ENCODE assay signal across 8 cellular contexts in the genomic region with DNA sequence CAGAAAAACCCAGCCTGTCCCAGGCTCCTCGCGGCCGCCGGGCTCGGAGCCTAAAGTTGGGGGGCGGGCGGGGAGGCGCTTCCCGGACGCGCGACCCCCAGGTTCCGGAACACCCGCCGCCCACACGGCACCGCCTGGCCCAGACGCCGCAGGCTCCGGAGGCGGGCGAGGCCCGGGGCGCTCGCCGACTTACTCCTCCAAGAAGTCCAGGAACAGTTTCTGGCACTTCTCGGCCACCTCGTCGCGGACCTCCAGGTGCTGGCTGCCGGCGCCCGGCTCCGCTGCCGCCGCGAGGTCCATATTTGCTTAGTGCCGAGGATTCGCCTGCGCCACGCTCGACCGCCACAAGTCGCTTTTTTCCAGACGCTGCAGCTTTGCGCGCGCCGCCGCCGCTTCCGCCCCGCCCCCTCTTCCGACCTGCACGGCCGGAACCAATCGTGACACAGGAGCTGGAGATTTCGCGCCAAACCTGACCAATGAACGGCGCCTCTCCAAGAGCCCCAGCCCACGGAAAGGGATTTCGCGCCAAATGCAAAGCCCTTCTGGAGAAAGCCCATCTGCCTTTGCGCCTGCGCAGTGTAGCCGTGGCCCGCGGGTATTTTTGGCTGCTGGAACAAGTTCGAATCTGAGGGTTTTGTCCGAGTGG. TPM values are rescaled to one million over a fixed set of nuclear protein-coding genes. Genes with fewer than 3 reads are reported as not detected.
DNase-seq lines count a peak whose midpoint lies in the region; ATAC-seq and TF ChIP-seq lines count a peak whose summit lies in the region.

A gene (minus strand): TSS at position 378 of the 646 bp plus-strand sequence. CDS start 78 bp downstream, at position 300.

- H3K4me1 ChIP-seq in PC-3 (ENCODE audit: insufficient read depth, low read length) (peaks cover 17% of the 10 kb centered on the region), esophagus (ENCODE audit: control insufficient read depth in 2 of 2, insufficient read depth in 2 of 2, low read length in 1 of 2) (no peaks in the 10 kb centered on the region), mucosa of stomach (ENCODE audit: control insufficient read depth, insufficient read depth, low read length) (peaks cover 13% of the 10 kb centered on the region)

- CTCF ChIA-PET in PC-3 (lab: Charles Lee): interaction anchor here (0.7 to 1.0 kb wide), 2 partner anchors 38 to 368 kb away, joined by 4 to 5 read pairs; no protein-coding TSS in a partner anchor

- no TSS peak for BruUV-seq in PC-3 (replicated peaks; lab: Mats Ljungman, UMichigan)

- peak; percentile 98 for DNase-seq in DMS153 (lab: John Stamatoyannopoulos, UW)
- DNase-seq in PC-3: peak; percentile 99
- DNase-seq in activated T-cell treated with anti-CD3 and anti-CD28 coated beads for 48 hours (ENCODE audit: low read depth): peak; percentile 99
- DNase-seq in stimulated activated CD8-positive, alpha-beta memory T cell treated with anti-CD3 and anti-CD28 coated beads, Interleukin-7, amount 100 ng/mL, for 1 hour (ENCODE audit: low read depth in 2 of 2): peak; percentile 92 to 93

- peaks cover 36% of the 10 kb centered on the region for H3K79me2 ChIP-seq in PC-3 (ENCODE audit: low read length)

- peaks cover 27% of the 10 kb centered on the region for H4K20me1 ChIP-seq in PC-3 (ENCODE audit: low read length)

- peak within 1 kb of the TSS; percentile 55 for H3K27ac ChIP-seq in PC-3 (ENCODE audit: low read length)
- H3K27ac ChIP-seq in esophagus (ENCODE audit: low read depth in 2 of 2, low read length in 1 of 2): peak within 1 kb of the TSS; percentile 58 to 64

- 0% methylated on average over 68 to 71 of the region's 71 CpGs for WGBS in esophagus, 2 donors

- TF ChIP-seq EP300 in Ishikawa (IDR thresholded peaks at IDR 0.05; ENCODE audit: borderline replicate concordance): no peak; the same call in 1 of the 2 replicates

- no peaks in the 10 kb centered on the region for H3K9me3 ChIP-seq in PC-3 (ENCODE audit: low read length)
- H3K9me3 ChIP-seq in esophagus (ENCODE audit: control insufficient read depth in 2 of 2, insufficient read depth in 1 of 2, low read depth in 1 of 2, low read length in 1 of 2): no peaks in the 10 kb centered on the region
- H3K9me3 ChIP-seq in mucosa of stomach (ENCODE audit: control insufficient read depth, low read length): no peaks in the 10 kb centered on the region

- H3K36me3 ChIP-seq in PC-3 (ENCODE audit: low read depth, low read length) (peaks cover 6% of the 10 kb centered on the region; the same call in 1 of the 2 replicates), esophagus (ENCODE audit: control insufficient read depth in 2 of 2, insufficient read depth in 2 of 2, low read length in 1 of 2) (no peaks in the 10 kb centered on the region), mucosa of stomach (ENCODE audit: control insufficient read depth, insufficient read depth, low read length) (no peaks in the 10 kb centered on the region)

- ATAC-seq in GM21576 (IDR thresholded peaks at IDR 0.05; ENCODE audit: unreplicated experiment) (peak; percentile 92), PC-3 (peak; percentile 92)

- intact Hi-C loops in PC-3 (cut with micrococcal nuclease): no loop called here

- no peaks in the 10 kb centered on the region for H3F3A ChIP-seq in PC-3 (ENCODE audit: low read length, unreplicated experiment)

- H3K4me3 ChIP-seq in PC-3 (ENCODE audit: low read length): peak within 1 kb of the TSS; percentile 89
- peak within 1 kb of the TSS; percentile 67 to 73 for H3K4me3 ChIP-seq in esophagus (ENCODE audit: low read depth in 1 of 2, low read length in 2 of 2)
- peak within 1 kb of the TSS; percentile 80 for H3K4me3 ChIP-seq in mucosa of stomach (ENCODE audit: low read length)

- no peaks in the 10 kb centered on the region for H3K27me3 ChIP-seq in PC-3 (ENCODE audit: low read length)
- no peaks in the 10 kb centered on the region for H3K27me3 ChIP-seq in esophagus (ENCODE audit: control insufficient read depth in 1 of 2, insufficient read depth in 2 of 2, low read length in 2 of 2)
- no peaks in the 10 kb centered on the region for H3K27me3 ChIP-seq in mucosa of stomach (ENCODE audit: control insufficient read depth, insufficient read depth, low read length)

- H3K9ac ChIP-seq in PC-3 (ENCODE audit: low read length) (peak within 1 kb of the TSS; percentile 97), mucosa of stomach (ENCODE audit: low read length) (peak within 1 kb of the TSS; percentile 79)

- POLR2A ChIA-PET in PC-3 (lab: Charles Lee; ENCODE audit: unreplicated experiment): interaction anchor here (0.6 to 0.7 kb wide), 2 partner anchors 10 to 18 kb away, joined by 3 to 4 read pairs; no protein-coding TSS in a partner anchor

- peak within 1 kb of the TSS; percentile 89 for H2AFZ ChIP-seq in PC-3 (ENCODE audit: low read length)

- no peak for TF ChIP-seq CTCF in PC-3 (conservative IDR thresholded peaks at IDR 0.05; ENCODE audit: low read depth, low read length)

- no peak for TF ChIP-seq RAD21 in Ishikawa (IDR thresholded peaks at IDR 0.05; ENCODE audit: low read depth)

- no peaks in the 10 kb centered on the region for H3K9me2 ChIP-seq in PC-3 (replicated peaks; ENCODE audit: low read length)

- peak within 1 kb of the TSS; percentile 80 for H3K4me2 ChIP-seq in PC-3 (ENCODE audit: low read length)

TF ChIP-seq in Ishikawa, 13 proteins besides CTCF, POLR2A, EP300 and RAD21:
- no peak for TF ChIP-seq CEBPB (IDR thresholded peaks at IDR 0.05)
- TF ChIP-seq, protein P1, sequence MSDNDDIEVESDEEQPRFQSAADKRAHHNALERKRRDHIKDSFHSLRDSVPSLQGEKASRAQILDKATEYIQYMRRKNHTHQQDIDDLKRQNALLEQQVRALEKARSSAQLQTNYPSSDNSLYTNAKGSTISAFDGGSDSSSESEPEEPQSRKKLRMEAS (IDR thresholded peaks at IDR 0.05): peak; percentile 87
- TF ChIP-seq, protein P2, sequence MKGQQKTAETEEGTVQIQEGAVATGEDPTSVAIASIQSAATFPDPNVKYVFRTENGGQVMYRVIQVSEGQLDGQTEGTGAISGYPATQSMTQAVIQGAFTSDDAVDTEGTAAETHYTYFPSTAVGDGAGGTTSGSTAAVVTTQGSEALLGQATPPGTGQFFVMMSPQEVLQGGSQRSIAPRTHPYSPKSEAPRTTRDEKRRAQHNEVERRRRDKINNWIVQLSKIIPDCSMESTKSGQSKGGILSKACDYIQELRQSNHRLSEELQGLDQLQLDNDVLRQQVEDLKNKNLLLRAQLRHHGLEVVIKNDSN (IDR thresholded peaks at IDR 0.05): no peak
- TF ChIP-seq TCF12 (IDR thresholded peaks at IDR 0.05; ENCODE audit: low read depth): peak; percentile 37; the same call in 1 of the 2 replicates
- 0 out of 2 replicates have a peak, but pooled peaks have one; percentile 31 for TF ChIP-seq YY1 (IDR thresholded peaks at IDR 0.05; ENCODE audit: low read depth)
- peak; percentile 70 for TF ChIP-seq TAF1 (IDR thresholded peaks at IDR 0.05; ENCODE audit: low read depth)
TF ChIP-seq in Ishikawa: peak in this region for 4.

RNA-seq across cellular contexts. Expression of the gene that starts here (rescaled TPM):
- 39.9 and 61.5 TPM in 2 replicates for total RNA-seq in PC-3 (2014; rRNA removed)
- 10 to 100 TPM in 1 of 2 donors, 1 to 10 TPM in 1; 5.2 to 13.1 TPM for polyA plus RNA-seq in esophagus

Comparison
In these comparisons a context has a peak if more than half of its experiments do, and no peak if none do; other contexts are left out.
1. Peak in every context shown above with its lines: DNase-seq, ATAC-seq, H3K4me3 ChIP-seq and H3K27ac ChIP-seq.